8 cellular contexts compared by ENCODE assay signal in genomic region chr14:105249175-105250007, GRCh38. TPM values are rescaled to one million over a fixed set of nuclear protein-coding genes. Genes with fewer than 3 reads are reported as not detected.
DNase-seq lines count a peak whose midpoint lies in the region; ATAC-seq and TF ChIP-seq lines count a peak whose summit lies in the region.

No MANE protein-coding gene starts in this region.

- H3K27ac ChIP-seq in heart right ventricle = peak overlapping the region; percentile 73 to 98 (median 90)
- peak overlapping the region in 1 of 3 donors; percentile 91 for H3K27ac ChIP-seq in right lobe of liver

- peaks cover 51% of the 10 kb centered on the region for H3K4me1 Mint-ChIP-seq in brain
- H3K4me1 Mint-ChIP-seq in type B pancreatic cell (ENCODE audit: unreplicated experiment) = peaks cover 25% of the 10 kb centered on the region

- H3K9me3 Mint-ChIP-seq in brain = no peaks in the 10 kb centered on the region
- H3K9me3 Mint-ChIP-seq in type B pancreatic cell = no peaks in the 10 kb centered on the region

- no peak for TF ChIP-seq POLR2A in right lobe of liver (IDR thresholded peaks at IDR 0.05)

- H3K4me3 Mint-ChIP-seq in brain (peak overlapping the region; percentile 80 to 89 (median 82)), type B pancreatic cell (peak overlapping the region; percentile 89)

- ATAC-seq in heart right ventricle (peak in 3 of 8 donors; percentile 5 to 14 (median 8)), Right ventricle myocardium superior (ENCODE audit: poor library complexity) (no peak), right lobe of liver (no peak), GM18870 (IDR thresholded peaks at IDR 0.05; ENCODE audit: unreplicated experiment) (no peak), HG02623 (IDR thresholded peaks at IDR 0.05; ENCODE audit: unreplicated experiment) (no peak)

- WGBS in heart right ventricle, 2 donors = 45 to 49% methylated on average over 63 of the region's 63 CpGs
- 76% methylated on average over 5 of the region's 63 CpGs for WGBS in right lobe of liver (ENCODE audit: insufficient coverage, low coverage, low lambda C conversion rate, missing lambda C conversion rate)

- H3K27me3 Mint-ChIP-seq in brain (no peaks in the 10 kb centered on the region), type B pancreatic cell (no peaks in the 10 kb centered on the region)

- H3K27ac Mint-ChIP-seq in brain (peak overlapping the region in 4 of 5 experiments; percentile 65 to 93 (median 80)), type B pancreatic cell (peak overlapping the region; percentile 92)

- intact Hi-C loops in heart right ventricle (cut with DNase I) (no loop called here), Right ventricle myocardium superior (cut with DNase I) (loop anchor here (10.0 kb wide), 1 partner anchor 165 kb away; no protein-coding TSS in a partner anchor), right lobe of liver (cut with DNase I) (no loop called here)

- DNase-seq in heart right ventricle (no peak), Right ventricle myocardium superior (no peak), right lobe of liver (no peak), type B pancreatic cell (ENCODE audit: extremely low spot score, unreplicated experiment) (no peak), NCI-H774 (lab: John Stamatoyannopoulos, UW) (no peak)

- H3K36me3 Mint-ChIP-seq in brain (peaks cover 45% of the 10 kb centered on the region), type B pancreatic cell (peaks cover 6% of the 10 kb centered on the region)

- H3K9me3 ChIP-seq in heart right ventricle = no peaks in the 10 kb centered on the region
- no peaks in the 10 kb centered on the region for H3K9me3 ChIP-seq in right lobe of liver

- H3K4me1 ChIP-seq in heart right ventricle = peaks cover 10 to 35% (median 24%) of the 10 kb centered on the region in 9 donors
- peaks cover 0 to 13% (median 3%) of the 10 kb centered on the region in 4 donors for H3K4me1 ChIP-seq in right lobe of liver

- H3K36me3 ChIP-seq in heart right ventricle = peaks cover 0 to 65% (median 10%) of the 10 kb centered on the region in 9 donors
- peaks cover 0 to 7% (median 2%) of the 10 kb centered on the region in 4 donors for H3K36me3 ChIP-seq in right lobe of liver

- TF ChIP-seq CTCF in heart right ventricle (IDR thresholded peaks at IDR 0.05) (no peak), brain (conservative IDR thresholded peaks at IDR 0.05) (no peak), right lobe of liver (IDR thresholded peaks at IDR 0.05) (no peak), type B pancreatic cell (conservative IDR thresholded peaks at IDR 0.05) (peak; percentile 26)

- H3K4me3 ChIP-seq in heart right ventricle = peak overlapping the region; percentile 4 to 85 (median 58)
- peak overlapping the region; percentile 39 to 72 (median 40) for H3K4me3 ChIP-seq in right lobe of liver

- no peaks in the 10 kb centered on the region for H3K27me3 ChIP-seq in heart right ventricle
- H3K27me3 ChIP-seq in right lobe of liver = no peaks in the 10 kb centered on the region

RNA-seq across cellular contexts. Expression of gene BTBD6, which starts 1.1 kb away (rescaled TPM):
- total RNA-seq in heart right ventricle = 10 to 100 TPM; 28.1 to 49.7 (median 32.2) TPM
- 10 to 100 TPM; 40.9 to 58.2 TPM for polyA plus RNA-seq in heart right ventricle
- total RNA-seq in Right ventricle myocardium superior = 45.5 TPM
- 91.4 TPM for polyA plus RNA-seq in brain (ENCODE audit: insufficient read depth, low read depth, low replicate concordance)
- total RNA-seq in right lobe of liver = 10 to 100 TPM; 16.5 to 25.0 (median 17.7) TPM
- 38.8 and 44.7 TPM in 2 replicates for total RNA-seq in type B pancreatic cell (ENCODE audit: low replicate concordance)

RNA-seq across cellular contexts. Expression of gene BRF1, which starts 51.4 kb away (rescaled TPM):
- total RNA-seq in heart right ventricle = 10 to 100 TPM; 12.7 to 18.9 (median 16.2) TPM
- polyA plus RNA-seq in heart right ventricle = 10 to 100 TPM; 12.9 to 30.8 TPM
- total RNA-seq in Right ventricle myocardium superior = 17.5 TPM
- 36.4 TPM for polyA plus RNA-seq in brain (ENCODE audit: insufficient read depth, low read depth, low replicate concordance)
- 10 to 100 TPM; 13.1 to 17.8 (median 16.2) TPM for total RNA-seq in right lobe of liver
- 39.8 and 47.7 TPM in 2 replicates for total RNA-seq in type B pancreatic cell (ENCODE audit: low replicate concordance)
